In the genomic region with DNA sequence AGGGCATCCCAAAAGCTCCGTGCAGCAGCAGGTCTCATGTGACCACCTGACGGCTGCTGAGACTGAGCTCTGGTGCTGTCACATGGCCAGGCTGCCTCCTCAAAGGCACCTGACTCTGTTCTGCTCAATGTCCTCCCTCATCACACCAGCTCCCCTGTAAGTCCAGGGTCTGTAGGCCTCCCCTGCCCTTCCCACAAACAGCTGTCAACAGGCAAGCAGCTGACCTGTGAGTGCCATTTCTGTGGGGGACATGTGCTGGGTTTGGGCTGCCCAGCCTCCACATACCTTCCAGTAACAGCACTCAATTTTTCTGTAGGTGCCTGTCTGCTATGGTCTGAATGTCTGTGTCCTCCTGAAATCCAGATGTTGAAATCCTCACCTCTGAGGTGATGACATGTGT, we compare ENCODE assay signal across 15 cellular contexts. TPM values are rescaled to one million over a fixed set of nuclear protein-coding genes. Genes with fewer than 3 reads are reported as not detected.
DNase-seq lines count a peak whose midpoint lies in the region; ATAC-seq, FAIRE-seq and TF ChIP-seq lines count a peak whose summit lies in the region.
"Had no signal": no experiment of that assay in that cellular context is flagged by ENCODE, and none has a peak within 500 bp of the region (broad histone marks: within the 10 kb centered on the region; RNA-seq: fewer than 3 reads in every experiment).

No MANE protein-coding gene starts in this region.

- H3K9me1 ChIP-seq in K562 (ENCODE audit: control insufficient read depth, insufficient read depth, low read length), result no peaks in the 10 kb centered on the region

- H3K9me3 ChIP-seq in DND-41 (ENCODE audit: insufficient read depth, low read length, severe bottlenecking) (peaks cover 9% of the 10 kb centered on the region), K562 (replicated peaks; ENCODE audit: control insufficient read depth, insufficient read depth, low read depth, low read length) (peaks cover 19% of the 10 kb centered on the region), neutrophil (no peaks in the 10 kb centered on the region)

- intact Hi-C loops in CD14-positive monocyte (cut with micrococcal nuclease), result no loop called here
- intact Hi-C loops in K562 (cut with micrococcal nuclease), result no loop called here

- H3K4me3 ChIP-seq in DND-41 (ENCODE audit: low read depth in 1 of 2, low read length in 2 of 2), result no peak overlapping the region
- H3K4me3 ChIP-seq in K562, result no peak overlapping the region
- H3K4me3 ChIP-seq in neutrophil (ENCODE audit: low read depth in 1 of 2, low read length in 1 of 2), result no peak overlapping the region
- H3K4me3 ChIP-seq: A549, BLaER1 had no signal

- no peak for TF ChIP-seq EP300 in K562 (IDR thresholded peaks at IDR 0.05; ENCODE audit: low read length)

- H3K9ac ChIP-seq in DND-41 (ENCODE audit: low read depth, low read length) (no peak overlapping the region), K562 (ENCODE audit: insufficient read depth in 1 of 2, low read depth in 2 of 2, low read length in 2 of 2) (no peak overlapping the region)
- H3K9ac ChIP-seq: BLaER1 had no signal

- 0 out of 2 replicates have a peak overlapping the region, but pooled peaks have one; percentile 5 for H3K27ac ChIP-seq in DND-41 (ENCODE audit: low read length)
- no peak overlapping the region for H3K27ac ChIP-seq in K562 (ENCODE audit: extremely low read depth, low read depth, low read length)
- peak overlapping the region; percentile 14 for H3K27ac ChIP-seq in neutrophil
- H3K27ac ChIP-seq: A549, BLaER1, HL-60 had no signal

- no peak overlapping the region for H3K4me3 Mint-ChIP-seq in CD14-positive monocyte
- H3K4me3 Mint-ChIP-seq: CD4-positive, alpha-beta T cell had no signal

- no peak for FAIRE-seq in K562 (lab: Jason Lieb, UNC)
- FAIRE-seq: A549, D721Med, GM18507, H54 had no signal

- POLR2A ChIA-PET in K562 (lab: Yijun Ruan, JAX), result interaction anchor here (0.6 to 0.8 kb wide), 2 partner anchors 38 to 571 kb away, joined by 3 read pairs; no protein-coding TSS in a partner anchor

- WGBS in K562 (ENCODE audit: insufficient coverage, low coverage, missing lambda C conversion rate), result 92% methylated on average over 2 of the region's 2 CpGs

- H3K4me2 ChIP-seq in DND-41 (ENCODE audit: insufficient read depth, low read length), result no peak overlapping the region
- H3K4me2 ChIP-seq in K562 (ENCODE audit: insufficient read depth, low read length), result no peak overlapping the region
- H3K4me2 ChIP-seq: A549, BLaER1 had no signal

- no peaks in the 10 kb centered on the region for H3K27me3 ChIP-seq in DND-41 (ENCODE audit: insufficient read depth, low read length, poor library complexity)
- no peaks in the 10 kb centered on the region for H3K27me3 ChIP-seq in K562 (ENCODE audit: control insufficient read depth in 2 of 2, insufficient read depth in 2 of 2, low read length in 2 of 2)
- H3K27me3 ChIP-seq in neutrophil, result no peaks in the 10 kb centered on the region
- H3K27me3 ChIP-seq: BLaER1 had no signal

- peak overlapping the region in 4 of 7 donors; percentile 51 to 82 (median 71) for H3K27ac Mint-ChIP-seq in CD14-positive monocyte

- CTCF ChIA-PET in K562 (lab: Yijun Ruan, JAX; ENCODE audit: low intra/inter-chr PET ratio), result no interaction called here

- H3K36me3 ChIP-seq in DND-41 (ENCODE audit: insufficient read depth, low read length) (peaks cover 56% of the 10 kb centered on the region), K562 (ENCODE audit: control insufficient read depth, insufficient read depth, low read length) (peaks cover 35% of the 10 kb centered on the region; the same call in 2 of the 3 replicates), neutrophil (no peaks in the 10 kb centered on the region)

- H3K27me3 Mint-ChIP-seq in CD14-positive monocyte (ENCODE audit: low read depth in 3 of 3), result no peaks in the 10 kb centered on the region
- H3K27me3 Mint-ChIP-seq: CD4-positive, alpha-beta T cell had no signal

- 0 out of 2 replicates have a peak, but pooled peaks have one; percentile 42 for TF ChIP-seq POLR2A in K562 (conservative IDR thresholded peaks at IDR 0.05)

- H2AFZ ChIP-seq in DND-41 (ENCODE audit: low read depth, low read length) (no peak overlapping the region), K562 (ENCODE audit: low read depth, low read length) (no peak overlapping the region)

- ATAC-seq in DND-41 (ENCODE audit: insufficient read depth, low read depth) (no peak; the same call in 2 of the 3 replicates), K562 (no peak)
- ATAC-seq: A549 had no signal

- peaks cover 1% of the 10 kb centered on the region for H3K4me1 ChIP-seq in DND-41 (ENCODE audit: insufficient read depth, low read length)
- peaks cover 29 to 32% of the 10 kb centered on the region in 2 experiments; a peak in 4 of 5 replicates for H3K4me1 ChIP-seq in K562 (replicated peaks in 1 of 2; ENCODE audit: control insufficient read depth in 2 of 2, insufficient read depth in 2 of 2, low read length in 2 of 2)
- peaks cover 7 to 24% of the 10 kb centered on the region in 2 experiments for H3K4me1 ChIP-seq in neutrophil (ENCODE audit: control insufficient read depth in 1 of 2, insufficient read depth in 1 of 2, low read depth in 1 of 2, low read length in 1 of 2)

- no peak for TF ChIP-seq CTCF in CD14-positive monocyte (IDR thresholded peaks at IDR 0.05)
- no peak for TF ChIP-seq CTCF in DND-41 (IDR thresholded peaks at IDR 0.05; ENCODE audit: borderline replicate concordance, extremely low read depth, low read length, poor library complexity, severe bottlenecking)
- TF ChIP-seq CTCF in K562 (IDR thresholded peaks at IDR 0.05 in 2 of 3, conservative IDR thresholded peaks at IDR 0.05 in 1 of 3; ENCODE audit: insufficient read depth in 2 of 3, low read depth in 1 of 3, low read length in 3 of 3), result no peak
- TF ChIP-seq CTCF in neutrophil (IDR thresholded peaks at IDR 0.05), result no peak

- DNase-seq in CD14-positive monocyte (ENCODE audit: low spot score) (no peak), DND-41 (no peak), K562 (ENCODE audit: extremely low read depth in 1 of 4, low spot score in 3 of 4) (no peak), medulla oblongata (ENCODE audit: extremely low spot score) (no peak), DMS153 (lab: John Stamatoyannopoulos, UW) (no peak)
- no peak for DNase-seq in activated CD8-positive, alpha-beta memory T cell treated with anti-CD3 and anti-CD28 coated beads for 24 hours
- DNase-seq: CD4-positive, alpha-beta T cell; Karpas-422 had no signal

- BruUV-seq in K562 (replicated peaks; lab: Mats Ljungman, UMichigan), result no TSS peak

- peaks cover 17 to 24% of the 10 kb centered on the region in 2 donors for H3K36me3 Mint-ChIP-seq in CD14-positive monocyte

- H4K20me1 ChIP-seq in DND-41 (ENCODE audit: insufficient read depth, low read length) (peaks cover 63% of the 10 kb centered on the region), K562 (replicated peaks; ENCODE audit: control insufficient read depth, insufficient read depth, low read length) (peaks cover 12% of the 10 kb centered on the region)

- in situ Hi-C loops in K562 (cut with MboI), result no loop called here

- no peak for TF ChIP-seq RAD21 in K562 (CRISPR knock-in tag; conservative IDR thresholded peaks at IDR 0.05 in 1 of 2, IDR thresholded peaks at IDR 0.05 in 1 of 2)

- peaks cover 13 to 21% (median 16%) of the 10 kb centered on the region in 7 donors for H3K9me3 Mint-ChIP-seq in CD14-positive monocyte

- H3K4me1 Mint-ChIP-seq in CD14-positive monocyte, result peaks cover 53% of the 10 kb centered on the region

- H3K79me2 ChIP-seq in DND-41 (ENCODE audit: insufficient read depth, low read length) (peaks cover 98% of the 10 kb centered on the region), K562 (ENCODE audit: control insufficient read depth, insufficient read depth, low read length) (peaks cover 87% of the 10 kb centered on the region)

TF ChIP-seq in K562, 482 proteins besides CTCF, POLR2A, EP300 and RAD21:
- peak; percentile 48; the same call in 1 of the 2 replicates for TF ChIP-seq SUPT5H (IDR thresholded peaks at IDR 0.05)
- TF ChIP-seq, protein P1, sequence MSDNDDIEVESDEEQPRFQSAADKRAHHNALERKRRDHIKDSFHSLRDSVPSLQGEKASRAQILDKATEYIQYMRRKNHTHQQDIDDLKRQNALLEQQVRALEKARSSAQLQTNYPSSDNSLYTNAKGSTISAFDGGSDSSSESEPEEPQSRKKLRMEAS (CRISPR knock-in tag; IDR thresholded peaks at IDR 0.05), result peak; percentile 52
- peak; percentile 37; the same call in 1 of the 2 replicates for TF ChIP-seq USF1 (CRISPR knock-in tag; IDR thresholded peaks at IDR 0.05)
- TF ChIP-seq HSF4 (CRISPR knock-in tag; IDR thresholded peaks at IDR 0.05; ENCODE audit: borderline replicate concordance), result no peak
TF ChIP-seq in K562: peak in this region for 3.

RNA-seq across cellular contexts. Expression of gene NUP210, which starts 11.2 kb away (rescaled TPM):
- polyA plus RNA-seq in CD14-positive monocyte (10 to 100 TPM in 1 of 2 donors, 1 to 10 TPM in 1; 7.9 to 13.0 TPM), K562 (2011; rRNA removed) (44.0 and 93.3 TPM in 2 replicates), K562 (2014; fragmentation: Illumina TruSeq; extraction: Trizol) (90.7 and 111 TPM in 2 replicates), K562 (2014; fragmentation: Nextera tagmentation; extraction: Ambion mirVana) (1 to 10 TPM; 1.2 to 1.4 TPM), K562 (2014; rRNA removed) (54.3 and 61.0 TPM in 2 replicates)
- total RNA-seq in K562 (2011; cell fraction: chromatin; rRNA removed; ENCODE audit: low replicate concordance), result 213 and 603 TPM in 2 replicates
- 374 and 409 TPM in 2 replicates for total RNA-seq in K562 (2011; cell fraction: nucleolus; rRNA removed)
- total RNA-seq in K562 (2011; cell fraction: nucleoplasm; rRNA removed), result 286 and 299 TPM in 2 replicates
- total RNA-seq in K562 (2014; rRNA removed) (60.7 and 76.5 TPM in 2 replicates), K562 (2014; rRNA removed; fragmentation: Illumina TruSeq; extraction: Trizol) (25.4 and 30.2 TPM in 2 replicates), K562 (2015; rRNA removed; fragmentation: Illumina TruSeq; extraction: Trizol) (36.0 and 39.9 TPM in 2 replicates), K562 (2021) (128 and 138 TPM in 2 replicates)
- 51.4 and 78.4 TPM in 2 replicates for polyA plus RNA-seq in K562 (2011; cell fraction: cytosol; rRNA removed)
- polyA plus RNA-seq in K562 (2011; cell fraction: nucleus; rRNA removed), result 125 and 255 TPM in 2 replicates
- 95.0 and 139 TPM in 2 replicates for polyA plus RNA-seq in K562 (2012)
- 82.2 and 99.7 TPM in 2 replicates for polyA minus RNA-seq in K562 (2011; rRNA and poly(A)+ RNA removed)
- 114 and 152 TPM in 2 replicates for polyA minus RNA-seq in K562 (2011; cell fraction: cytosol; rRNA and poly(A)+ RNA removed)
- polyA minus RNA-seq in K562 (2011; cell fraction: nucleus; rRNA and poly(A)+ RNA removed), result 137 and 138 TPM in 2 replicates
